Comparison of ENCODE assay signal across 19 cellular contexts in the genomic region with DNA sequence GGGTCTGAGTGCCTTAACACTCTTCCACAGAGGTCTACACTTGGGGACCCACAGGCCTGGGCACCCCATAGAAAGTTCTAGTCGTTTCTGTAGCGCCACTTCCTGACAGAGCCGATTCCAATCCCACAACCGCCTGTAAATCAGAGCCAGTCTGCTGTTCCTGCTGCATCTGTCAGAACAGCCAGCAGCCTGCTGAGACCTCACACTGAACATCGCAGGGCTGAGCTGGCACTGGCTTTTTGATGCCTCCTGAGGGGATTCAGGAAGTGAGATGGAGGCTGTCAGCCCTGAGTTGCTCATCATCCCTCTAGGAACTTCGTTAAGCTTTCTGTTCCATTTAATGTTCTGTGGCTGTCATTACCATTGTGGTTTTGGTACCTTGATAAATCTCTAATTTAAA. TPM values are rescaled to one million over a fixed set of nuclear protein-coding genes. Genes with fewer than 3 reads are reported as not detected.
DNase-seq lines count a peak whose midpoint lies in the region; ATAC-seq and TF ChIP-seq lines count a peak whose summit lies in the region.
"Had no signal": no experiment of that assay in that cellular context is flagged by ENCODE, and none has a peak within 500 bp of the region (broad histone marks: within the 10 kb centered on the region; RNA-seq: fewer than 3 reads in every experiment).

No MANE protein-coding gene starts in this region.

- no peak for TF ChIP-seq CTCF in vagina (IDR thresholded peaks at IDR 0.05)

- TF ChIP-seq POLR2A in vagina (IDR thresholded peaks at IDR 0.05) (no peak), GM18505 (IDR thresholded peaks at IDR 0.05; ENCODE audit: borderline replicate concordance, extremely low read depth, insufficient read depth, insufficient read length) (no peak)

- ATAC-seq in Right ventricle myocardium inferior, result peak; percentile 21
- ATAC-seq in GM18505 (IDR thresholded peaks at IDR 0.05; ENCODE audit: unreplicated experiment), result no peak
- ATAC-seq: body of pancreas had no signal

- H3K27ac ChIP-seq in mesodermal cell (ENCODE audit: low read depth, low read length, severe bottlenecking) (peak overlapping the region; percentile 38), vagina (peak overlapping the region; percentile 60)
- H3K27ac ChIP-seq: body of pancreas, esophagus muscularis mucosa, hepatocyte, testis had no signal

- peaks cover 70% of the 10 kb centered on the region for H3K36me3 ChIP-seq in mesodermal cell (ENCODE audit: control insufficient read depth, insufficient read depth, low read length)
- H3K36me3 ChIP-seq in vagina, result no peaks in the 10 kb centered on the region
- H3K36me3 ChIP-seq: HAP-1 had no signal

- no peaks in the 10 kb centered on the region for H3K27me3 ChIP-seq in vagina
- H3K27me3 ChIP-seq: body of pancreas, esophagus muscularis mucosa, hepatocyte, testis had no signal

- H3K4me3 ChIP-seq in mesodermal cell (ENCODE audit: extremely low read depth, insufficient read depth, low read length, poor library complexity, severe bottlenecking), result no peak overlapping the region
- H3K4me3 ChIP-seq in vagina, result no peak overlapping the region
- H3K4me3 ChIP-seq: body of pancreas, esophagus muscularis mucosa, HAP-1, hepatocyte, testis had no signal

- H3K4me1 ChIP-seq in mesodermal cell (ENCODE audit: control insufficient read depth, insufficient read depth, low read length, poor library complexity, severe bottlenecking), result peaks cover 37% of the 10 kb centered on the region
- H3K4me1 ChIP-seq in vagina, result peaks cover 7% of the 10 kb centered on the region
- H3K4me1 ChIP-seq: body of pancreas, esophagus muscularis mucosa, testis had no signal

- intact Hi-C loops in Right ventricle myocardium inferior (cut with DNase I) (no loop called here), cardiac septum (cut with DNase I) (no loop called here), vagina (cut with DNase I) (no loop called here)

- no peaks in the 10 kb centered on the region for H3K9me3 ChIP-seq in mesodermal cell (ENCODE audit: control insufficient read depth, low read length)
- no peaks in the 10 kb centered on the region for H3K9me3 ChIP-seq in vagina
- H3K9me3 ChIP-seq: body of pancreas, esophagus muscularis mucosa, HAP-1, testis had no signal

- WGBS in mesodermal cell (ENCODE audit: insufficient coverage in 2 of 2), 2 experiments, result 76 to 83% methylated on average over 5 to 6 of the region's 6 CpGs

- no peak for DNase-seq in Right ventricle myocardium inferior (ENCODE audit: missing footprints)
- no peak for DNase-seq in cardiac septum (ENCODE audit: low spot score)
- peak; percentile 45 for DNase-seq in amniotic epithelial cell (ENCODE audit: low read depth)
- DNase-seq in vagina (ENCODE audit: extremely low spot score in 2 of 2), result no peak
- no peak for DNase-seq in SHP77 treated with DMSO at 0.1 percent for 48 hours (lab: John Stamatoyannopoulos, UW)
- no peak for DNase-seq in NCI-H748 treated with DMSO at 0.1 percent for 48 hours (lab: John Stamatoyannopoulos, UW)
- DNase-seq: activated CD4-positive, alpha-beta T cell treated with anti-CD3 and anti-CD28 coated beads for 4 hours; activated CD8-positive, alpha-beta memory T cell treated with anti-CD3 and anti-CD28 coated beads, Interleukin-2, amount 50 U/mL, for 48 hours; body of pancreas; COR-L47; NCI-H2081; NCI-H774; testis had no signal

RNA-seq across cellular contexts. Expression of a gene that starts 48.9 kb away (rescaled TPM):
- 6.1 TPM for total RNA-seq in Right ventricle myocardium inferior
- 3.8 TPM for total RNA-seq in cardiac septum
- polyA plus RNA-seq in mesodermal cell (2013, experiment 1 of 2), result 127 TPM
- 110 TPM for polyA plus RNA-seq in mesodermal cell (2013, experiment 2 of 2)
- 14.2 TPM for total RNA-seq in vagina
- total RNA-seq: G401 had no signal
